Comparison of ENCODE assay signal across 8 cellular contexts in the genomic region with DNA sequence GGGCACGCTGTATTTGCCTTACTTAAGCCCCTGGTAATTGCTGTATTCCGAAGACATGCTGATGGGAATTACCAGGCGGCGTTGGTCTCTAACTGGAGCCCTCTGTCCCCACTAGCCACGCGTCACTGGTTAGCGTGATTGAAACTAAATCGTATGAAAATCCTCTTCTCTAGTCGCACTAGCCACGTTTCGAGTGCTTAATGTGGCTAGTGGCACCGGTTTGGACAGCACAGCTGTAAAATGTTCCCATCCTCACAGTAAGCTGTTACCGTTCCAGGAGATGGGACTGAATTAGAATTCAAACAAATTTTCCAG. TPM values are rescaled to one million over a fixed set of nuclear protein-coding genes. Genes with fewer than 3 reads are reported as not detected.
DNase-seq lines count a peak whose midpoint lies in the region; ATAC-seq and TF ChIP-seq lines count a peak whose summit lies in the region.

No MANE protein-coding gene starts in this region.

- peaks cover 4% of the 10 kb centered on the region for H3K27me3 Mint-ChIP-seq in activated naive CD4-positive, alpha-beta T cell treated with anti-CD3 and anti-CD28 coated beads, Interleukin-2, amount 10 ng/mL, durations not matched to agents 7 days and 5 days

- no peaks in the 10 kb centered on the region for H3K79me2 ChIP-seq in fibroblast of lung (ENCODE audit: control insufficient read depth, insufficient read depth, low read length)

- peak overlapping the region; percentile 90 for H2AFZ ChIP-seq in fibroblast of lung (ENCODE audit: low read length)

- no peaks in the 10 kb centered on the region for H4K20me1 ChIP-seq in fibroblast of lung (ENCODE audit: control insufficient read depth, extremely low read depth, insufficient read depth, low read length)

- H3K4me1 ChIP-seq in Panc1 (ENCODE audit: control insufficient read depth, insufficient read depth, low read length) (0 out of 2 replicates have a peak, but pooled peaks cover 3% of the 10 kb centered on the region), fibroblast of lung (ENCODE audit: control insufficient read depth, extremely low read depth, insufficient read depth, low read length) (peaks cover under 1% of the 10 kb centered on the region)

- peaks cover 21% of the 10 kb centered on the region for H3K36me3 Mint-ChIP-seq in activated naive CD4-positive, alpha-beta T cell treated with anti-CD3 and anti-CD28 coated beads, Interleukin-2, amount 10 ng/mL, durations not matched to agents 7 days and 5 days

- H3K36me3 ChIP-seq in Panc1 (ENCODE audit: control insufficient read depth, insufficient read depth, low read length) (no peaks in the 10 kb centered on the region; the same call in 1 of the 2 replicates), fibroblast of lung (ENCODE audit: control insufficient read depth, insufficient read depth, low read length) (no peaks in the 10 kb centered on the region)

- peaks cover 45% of the 10 kb centered on the region for H3K4me1 Mint-ChIP-seq in activated naive CD4-positive, alpha-beta T cell treated with anti-CD3 and anti-CD28 coated beads, Interleukin-2, amount 10 ng/mL, durations not matched to agents 7 days and 5 days

- DNase-seq in activated naive CD4-positive, alpha-beta T cell treated with anti-CD3 and anti-CD28 coated beads, Interleukin-2, amount 10 ng/mL, durations not matched to agents 7 days and 5 days = no peak
- DNase-seq in activated naive CD4-positive, alpha-beta T cell treated with anti-CD3 and anti-CD28 coated beads, Interleukin-2, amount 50 U/mL, for 16 hours = no peak
- DNase-seq in Panc1 (ENCODE audit: low read depth, low spot score) = no peak
- no peak for DNase-seq in fibroblast of lung (ENCODE audit: low read depth in 2 of 2)
- DNase-seq in retinal pigment epithelial cell (ENCODE audit: low read depth) = no peak
- no peak for DNase-seq in DMS153 (lab: John Stamatoyannopoulos, UW)
- no peak for DNase-seq in cerebellar cortex (ENCODE audit: low spot score)

- BruUV-seq in Panc1 (replicated peaks; lab: Mats Ljungman, UMichigan) = no TSS peak

- H3K9me3 ChIP-seq in Panc1 (ENCODE audit: control insufficient read depth, insufficient read depth, low read depth, low read length) = no peaks in the 10 kb centered on the region
- H3K9me3 ChIP-seq in fibroblast of lung (ENCODE audit: control insufficient read depth, insufficient read depth, low read depth, low read length) = no peaks in the 10 kb centered on the region

- intact Hi-C loops in Panc1 (cut with micrococcal nuclease; ENCODE audit: unreplicated experiment) = loop anchor here (10.0 kb wide), 1 partner anchor 301 kb away; no protein-coding TSS in a partner anchor

- TF ChIP-seq CTCF in Panc1 (IDR thresholded peaks at IDR 0.05) (no peak), fibroblast of lung (conservative IDR thresholded peaks at IDR 0.05 in 1 of 2, IDR thresholded peaks at IDR 0.05 in 1 of 2; ENCODE audit: low read depth in 1 of 2, low read length in 2 of 2) (no peak), retinal pigment epithelial cell (conservative IDR thresholded peaks at IDR 0.05; ENCODE audit: low read depth, low read length) (no peak)

- CTCF ChIA-PET in activated naive CD4-positive, alpha-beta T cell treated with anti-CD3 and anti-CD28 coated beads, Interleukin-2, amount 10 ng/mL, durations not matched to agents 7 days and 5 days (lab: Charles Lee) = interaction anchor here (0.8 to 1.6 kb wide), 4 partner anchors 10 to 406 kb away, joined by 3 to 8 read pairs (median 3); a partner anchor contains a TSS
- CTCF ChIA-PET in Panc1 (lab: Charles Lee) = no interaction called here

- H3K4me3 ChIP-seq in Panc1 (ENCODE audit: low read depth in 2 of 2, low read length in 2 of 2) = peak overlapping the region; percentile 73 to 90
- H3K4me3 ChIP-seq in fibroblast of lung (replicated peaks in 1 of 4; ENCODE audit: control extremely low read depth in 1 of 4, insufficient read depth in 1 of 4, low read depth in 3 of 4, low read length in 4 of 4) = peak overlapping the region; percentile 76 to 94 (median 86)
- peak overlapping the region; percentile 91 for H3K4me3 ChIP-seq in retinal pigment epithelial cell (ENCODE audit: low read length)

- H3K27ac ChIP-seq in Panc1 (ENCODE audit: low read length) (peak overlapping the region; percentile 89), fibroblast of lung (ENCODE audit: insufficient read depth, low read length) (peak overlapping the region; percentile 96)

- peak overlapping the region; percentile 92 for H3K4me3 Mint-ChIP-seq in activated naive CD4-positive, alpha-beta T cell treated with anti-CD3 and anti-CD28 coated beads, Interleukin-2, amount 10 ng/mL, durations not matched to agents 7 days and 5 days

- no peaks in the 10 kb centered on the region for H3K9me3 Mint-ChIP-seq in activated naive CD4-positive, alpha-beta T cell treated with anti-CD3 and anti-CD28 coated beads, Interleukin-2, amount 10 ng/mL, durations not matched to agents 7 days and 5 days

- H3K9ac ChIP-seq in fibroblast of lung (ENCODE audit: insufficient read depth, low read length) = peak overlapping the region; percentile 89

- peak; percentile 51 for ATAC-seq in HG02938 (IDR thresholded peaks at IDR 0.05; ENCODE audit: unreplicated experiment)
- ATAC-seq in Panc1 = peak; percentile 56

- H3K4me2 ChIP-seq in fibroblast of lung (ENCODE audit: extremely low read depth, insufficient read depth, low read length) = peak overlapping the region; percentile 81

- H3K27ac Mint-ChIP-seq in activated naive CD4-positive, alpha-beta T cell treated with anti-CD3 and anti-CD28 coated beads, Interleukin-2, amount 10 ng/mL, durations not matched to agents 7 days and 5 days = peak overlapping the region; percentile 99

- POLR2A ChIA-PET in Panc1 (lab: Charles Lee) = interaction anchor here (0.6 to 0.7 kb wide), 2 partner anchors 340 to 1294 kb away, joined by 3 to 4 read pairs; no protein-coding TSS in a partner anchor

- in situ Hi-C loops in Panc1 (cut with HindIII; ENCODE audit: low pct_unique_long_range_greater_than_20kb, low sequenced_read_pairs) = no loop called here

- H3K27me3 ChIP-seq in Panc1 (ENCODE audit: control insufficient read depth, insufficient read depth, low read length) (no peaks in the 10 kb centered on the region), fibroblast of lung (ENCODE audit: control insufficient read depth, insufficient read depth, low read length) (no peaks in the 10 kb centered on the region)

RNA-seq across cellular contexts. Expression of a gene that starts 0.7 kb away (rescaled TPM):
- total RNA-seq in Panc1 (2021; ENCODE audit: unreplicated experiment) (8.4 TPM), fibroblast of lung (2.1 and 4.5 TPM in 2 replicates)
- 4.7 TPM for polyA plus RNA-seq in Panc1 (2012; ENCODE audit: insufficient read length)
- 2.0 and 3.2 TPM in 2 replicates for polyA plus RNA-seq in fibroblast of lung
- polyA plus RNA-seq in fibroblast of lung (2012) = 1.2 and 3.3 TPM in 2 replicates
- polyA minus RNA-seq in fibroblast of lung (ENCODE audit: low replicate concordance) = 0.43 and 1.5 TPM in 2 replicates

RNA-seq across cellular contexts. Expression of a gene that starts 0.8 kb away (rescaled TPM):
- total RNA-seq in Panc1 (2021; ENCODE audit: unreplicated experiment) (not detected), fibroblast of lung (not detected in 2 replicates)
- polyA plus RNA-seq in Panc1 (2012; ENCODE audit: insufficient read length) = not detected
- not detected in 2 replicates for polyA plus RNA-seq in fibroblast of lung
- polyA plus RNA-seq in fibroblast of lung (2012) = not detected in 2 replicates
- not detected in 2 replicates for polyA minus RNA-seq in fibroblast of lung (ENCODE audit: low replicate concordance)
